In the genomic region with DNA sequence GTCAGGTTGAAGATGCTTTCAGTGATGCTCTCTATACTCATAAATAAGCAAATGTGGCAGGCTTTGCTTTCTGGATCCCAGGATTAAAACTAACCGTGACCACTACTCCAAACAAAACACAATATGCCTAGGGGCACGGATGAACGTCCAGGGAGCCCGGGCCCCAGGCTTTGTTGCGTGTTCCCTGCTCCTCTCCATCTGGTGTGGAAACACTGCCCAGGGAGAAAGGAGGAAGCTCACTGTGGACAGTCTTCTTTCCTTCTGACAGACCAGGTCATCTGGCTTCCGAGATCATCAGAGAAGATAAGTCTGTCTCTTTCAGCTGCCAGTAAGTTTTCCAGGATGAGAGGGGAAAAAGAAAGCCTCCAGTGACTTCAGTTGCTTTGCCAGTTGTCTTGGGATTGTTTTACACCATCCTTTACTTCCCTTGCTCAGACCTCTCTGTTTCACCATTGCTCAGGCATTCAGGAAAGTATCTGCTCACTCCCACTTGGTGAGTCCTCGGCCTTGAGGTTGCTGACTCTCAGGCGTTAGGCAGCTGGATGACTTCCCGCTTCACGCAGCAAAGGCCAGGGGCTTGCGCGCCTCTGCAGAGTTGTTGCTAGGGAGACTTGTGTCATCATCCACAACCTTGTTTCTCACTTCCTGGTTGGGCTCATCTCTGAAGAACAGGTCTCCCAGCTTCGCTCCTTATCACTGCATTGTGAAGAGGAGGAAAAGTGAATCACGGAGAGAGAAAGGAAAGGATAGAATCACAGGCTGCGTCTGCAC, we compare ENCODE assay signal across 10 cellular contexts. TPM values are rescaled to one million over a fixed set of nuclear protein-coding genes. Genes with fewer than 3 reads are reported as not detected.
DNase-seq lines count a peak whose midpoint lies in the region; ATAC-seq, FAIRE-seq and TF ChIP-seq lines count a peak whose summit lies in the region.
"Had no signal": no experiment of that assay in that cellular context is flagged by ENCODE, and none has a peak within 500 bp of the region (broad histone marks: within the 10 kb centered on the region; RNA-seq: fewer than 3 reads in every experiment).

No MANE protein-coding gene starts in this region.

- ATAC-seq in GM21423 (IDR thresholded peaks at IDR 0.05; ENCODE audit: unreplicated experiment) = no peak
- ATAC-seq: activated T-cell treated with anti-CD3 and anti-CD28 coated beads, Interleukin-2, amount 50 U/mL, for 4 hours had no signal

- no peak for TF ChIP-seq CTCF in kidney (IDR thresholded peaks at IDR 0.05; ENCODE audit: borderline replicate concordance, extremely low read depth, insufficient read depth)

- H3K9ac ChIP-seq in kidney (ENCODE audit: low read length in 2 of 2) = no peak overlapping the region

- DNase-seq in Kasumi-1 (lab: John Stamatoyannopoulos, UW) = peak; percentile 85 to 97
- peak; percentile 52 for DNase-seq in astrocyte of the hippocampus (ENCODE audit: low read depth, low spot score)
- peak; percentile 78 for DNase-seq in kidney
- no peak for DNase-seq in activated CD4-positive, CD25-positive, alpha-beta regulatory T cell treated with anti-CD3 and anti-CD28 coated beads, Interleukin-2, amount 50 U/mL, for 72 hours
- DNase-seq in RKO (ENCODE audit: low spot score) = no peak
- DNase-seq in COR-L47 (lab: John Stamatoyannopoulos, UW) = no peak
- DNase-seq: activated T-cell treated with anti-CD3 and anti-CD28 coated beads, Interleukin-2, amount 50 U/mL, for 4 hours; NCI-H2081 treated with DMSO at 0.1 percent for 48 hours had no signal

- no peak for FAIRE-seq in kidney (lab: Jason Lieb, UNC)

- H3K4me3 ChIP-seq in kidney (ENCODE audit: low read length in 2 of 2) = no peak overlapping the region

- intact Hi-C loops in kidney (cut with DNase I) = loop anchor here (10.0 kb wide), 1 partner anchor 47 kb away; no protein-coding TSS in a partner anchor

- H3K27ac ChIP-seq in kidney (ENCODE audit: low read depth in 2 of 2, low read length in 2 of 2) (no peak overlapping the region), temporal lobe (ENCODE audit: low read depth, low read length) (peak overlapping the region; percentile 66)

- no peaks in the 10 kb centered on the region for H3K9me3 ChIP-seq in kidney (ENCODE audit: control insufficient read depth in 1 of 2, low read length in 2 of 2)

- no peaks in the 10 kb centered on the region for H3K4me1 ChIP-seq in kidney (ENCODE audit: control insufficient read depth in 1 of 2, insufficient read depth in 1 of 2, low read depth in 1 of 2, low read length in 2 of 2)

- H3K36me3 ChIP-seq in kidney (ENCODE audit: control insufficient read depth in 1 of 2, insufficient read depth in 2 of 2, low read length in 2 of 2) = peaks cover 26 to 37% of the 10 kb centered on the region in 2 donors

RNA-seq across cellular contexts. Expression of gene PGD, which starts 20.6 kb away (rescaled TPM):
- total RNA-seq in kidney = 72.8 TPM
- polyA plus RNA-seq in kidney (ENCODE audit: insufficient read depth, low read depth, low replicate concordance) = 95.1 TPM
- 80.9 TPM for total RNA-seq in temporal lobe

RNA-seq across cellular contexts. Expression of gene CENPS, which starts 52.0 kb away (rescaled TPM):
- 21.9 TPM for total RNA-seq in kidney
- 45.1 TPM for polyA plus RNA-seq in kidney (ENCODE audit: insufficient read depth, low read depth, low replicate concordance)
- 5.9 TPM for total RNA-seq in temporal lobe

Comparison
In these comparisons a context has a peak if more than half of its experiments do, and no peak if none do; other contexts are left out.
1. DNase-seq: peak in Kasumi-1 (2 of 2), astrocyte of the hippocampus (single experiment) and kidney (single experiment); none in activated CD4-positive, CD25-positive, alpha-beta regulatory T cell treated with anti-CD3 and anti-CD28 coated beads, Interleukin-2, amount 50 U/mL, for 72 hours (single experiment), RKO (single experiment) and COR-L47 (single experiment).